ENCODE assay signal across 17 cellular contexts in the genomic region with DNA sequence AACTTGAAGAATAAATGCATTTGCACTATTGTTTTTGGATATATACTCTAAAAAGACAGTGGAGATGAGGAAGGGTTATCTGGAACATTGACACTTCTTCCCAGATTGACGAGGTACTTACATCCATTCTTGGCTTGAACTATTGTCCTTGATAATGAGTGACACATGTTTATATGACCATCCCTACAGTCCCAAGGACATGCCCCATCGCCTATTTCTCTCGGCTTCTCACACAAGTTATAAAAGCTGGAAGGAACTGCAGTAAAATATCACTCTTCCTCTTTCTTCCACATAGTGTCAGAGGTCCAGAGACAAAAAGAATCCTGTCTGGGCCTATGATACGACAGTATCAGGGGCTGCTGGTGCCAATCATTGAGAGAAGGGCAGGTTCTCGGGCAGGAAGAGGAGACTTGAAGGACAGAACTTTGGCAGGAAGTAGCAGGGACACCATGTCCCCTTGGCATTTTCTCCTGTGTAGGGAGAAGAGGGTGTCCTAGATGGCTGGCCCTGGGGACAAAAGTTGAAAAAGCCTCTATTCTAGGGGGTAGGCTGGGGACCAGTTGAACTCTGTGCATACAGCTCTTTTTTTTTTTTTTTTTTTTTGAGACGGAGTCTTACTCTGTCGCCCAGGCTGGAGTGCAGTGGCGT. TPM values are rescaled to one million over a fixed set of nuclear protein-coding genes. Genes with fewer than 3 reads are reported as not detected.
DNase-seq lines count a peak whose midpoint lies in the region; ATAC-seq, FAIRE-seq and TF ChIP-seq lines count a peak whose summit lies in the region.
"Had no signal": no experiment of that assay in that cellular context is flagged by ENCODE, and none has a peak within 500 bp of the region (broad histone marks: within the 10 kb centered on the region; RNA-seq: fewer than 3 reads in every experiment).

No MANE protein-coding gene starts in this region.

- no peak overlapping the region for H4K8ac ChIP-seq in H1 (ENCODE audit: extremely low read depth, insufficient read depth, low read length)

- H3K79me2 ChIP-seq in HepG2 (ENCODE audit: insufficient read depth, low read length) (no peaks in the 10 kb centered on the region), H1 (ENCODE audit: control insufficient read depth in 1 of 2, insufficient read depth in 2 of 2, low read length in 2 of 2) (no peaks in the 10 kb centered on the region)

- TF ChIP-seq POLR2A in HepG2 (IDR thresholded peaks at IDR 0.05; ENCODE audit: insufficient read depth in 1 of 2, low read depth in 2 of 2, low read length in 2 of 2), result no peak
- no peak for TF ChIP-seq POLR2A in H1 (IDR thresholded peaks at IDR 0.05; ENCODE audit: control extremely low read depth in 1 of 2, low read depth in 2 of 2, low read length in 2 of 2)

- no peak overlapping the region for H3K14ac ChIP-seq in H1 (ENCODE audit: insufficient read length)

- peaks cover 8% of the 10 kb centered on the region for H3K4me1 Mint-ChIP-seq in activated CD4-positive, alpha-beta memory T cell treated with anti-CD3 and anti-CD28 coated beads, Interleukin-2, amount 10 ng/mL, durations not matched to agents 7 days and 5 days

- H3K27ac ChIP-seq in liver (ENCODE audit: low read depth in 1 of 2, low read length in 2 of 2) (no peak overlapping the region), HepG2 (ENCODE audit: extremely low read length, insufficient read depth, low read length) (no peak overlapping the region), H1 (ENCODE audit: low read depth, low read length) (no peak overlapping the region)
- H3K27ac ChIP-seq: C4-2B had no signal

- H3K4ac ChIP-seq in H1 (replicated peaks; ENCODE audit: insufficient read length, low read depth, low read length), result no peak overlapping the region

- H2AK5ac ChIP-seq in H1 (ENCODE audit: low read depth, low read length), result no peak overlapping the region

- H2BK12ac ChIP-seq in H1 (ENCODE audit: low read depth, low read length), result no peak overlapping the region

- intact Hi-C loops in HepG2 (cut with micrococcal nuclease; ENCODE audit: unreplicated experiment), result loop anchor here (2.0 to 5.0 kb wide), 4 partner anchors 53 to 283 kb away; no protein-coding TSS in a partner anchor
- intact Hi-C loops in mucosa of descending colon (cut with DNase I, micrococcal nuclease), result loop anchor here in 1 of 2 donors (10.0 kb wide), 1 partner anchor 245 kb away; no protein-coding TSS in a partner anchor

- CTCF ChIA-PET in HepG2 (lab: Yijun Ruan, JAX; ENCODE audit: low intra/inter-chr PET ratio, low total read pairs) (no interaction called here), H1 (lab: Charles Lee; ENCODE audit: partially characterized antibody) (interaction anchor here (0.8 to 3.8 kb wide), 10 partner anchors 9 to 283 kb away, joined by 3 to 27 read pairs (median 8); no protein-coding TSS in a partner anchor)
- CTCF ChIA-PET in activated CD4-positive, alpha-beta memory T cell treated with anti-CD3 and anti-CD28 coated beads, Interleukin-2, amount 10 ng/mL, durations not matched to agents 7 days and 5 days (lab: Charles Lee), result interaction anchor here (1.5 to 5.4 kb wide), 5 partner anchors 99 to 283 kb away, joined by 3 to 45 read pairs (median 12); no protein-coding TSS in a partner anchor

- H3K36me3 ChIP-seq in liver (ENCODE audit: control insufficient read depth in 4 of 4, insufficient read depth in 3 of 4, low read depth in 1 of 4, low read length in 3 of 4), result no peaks in the 10 kb centered on the region
- no peaks in the 10 kb centered on the region for H3K36me3 ChIP-seq in HepG2 (replicated peaks in 1 of 2; ENCODE audit: control insufficient read depth in 1 of 2, insufficient read depth in 2 of 2, low read length in 2 of 2)
- no peaks in the 10 kb centered on the region for H3K36me3 ChIP-seq in H1 (ENCODE audit: control insufficient read depth in 2 of 4, insufficient read depth in 4 of 4, low read length in 3 of 4)
- H3K36me3 ChIP-seq in mucosa of descending colon (ENCODE audit: low read depth), result no peaks in the 10 kb centered on the region
- H3K36me3 ChIP-seq: BE2C had no signal

- H3K9me3 Mint-ChIP-seq in activated CD4-positive, alpha-beta memory T cell treated with anti-CD3 and anti-CD28 coated beads, Interleukin-2, amount 10 ng/mL, durations not matched to agents 7 days and 5 days, result no peaks in the 10 kb centered on the region
- H3K9me3 Mint-ChIP-seq: CD4-positive, alpha-beta memory T cell; GM23338; H9 had no signal

- H3K23ac ChIP-seq in H1 (ENCODE audit: insufficient read length), result no peak overlapping the region

- no peak overlapping the region for H4K91ac ChIP-seq in H1 (replicated peaks; ENCODE audit: insufficient read length, low read length)

- no peaks in the 10 kb centered on the region for H3K9me3 ChIP-seq in liver (ENCODE audit: control insufficient read depth in 4 of 4, low read length in 3 of 4)
- H3K9me3 ChIP-seq in HepG2 (ENCODE audit: low read length), result no peaks in the 10 kb centered on the region
- H3K9me3 ChIP-seq in H1 (ENCODE audit: insufficient read depth in 2 of 2, low read depth in 1 of 2, low read length in 1 of 2), result no peaks in the 10 kb centered on the region
- H3K9me3 ChIP-seq in mucosa of descending colon, result no peaks in the 10 kb centered on the region
- H3K9me3 ChIP-seq: BE2C had no signal

- H2BK5ac ChIP-seq in H1 (ENCODE audit: low read depth, low read length), result no peak overlapping the region

- no peak overlapping the region for H3K56ac ChIP-seq in H1 (replicated peaks; ENCODE audit: insufficient read length, low read depth, low read length)

- no peaks in the 10 kb centered on the region for H3K36me3 Mint-ChIP-seq in activated CD4-positive, alpha-beta memory T cell treated with anti-CD3 and anti-CD28 coated beads, Interleukin-2, amount 10 ng/mL, durations not matched to agents 7 days and 5 days (ENCODE audit: low read depth)
- H3K36me3 Mint-ChIP-seq: CD4-positive, alpha-beta memory T cell had no signal

- H3K27ac Mint-ChIP-seq in activated CD4-positive, alpha-beta memory T cell treated with anti-CD3 and anti-CD28 coated beads, Interleukin-2, amount 10 ng/mL, durations not matched to agents 7 days and 5 days, result no peak overlapping the region
- H3K27ac Mint-ChIP-seq: CD4-positive, alpha-beta memory T cell; GM23338 had no signal

- H4K20me1 ChIP-seq in HepG2 (ENCODE audit: insufficient read depth, low read length) (no peaks in the 10 kb centered on the region), H1 (replicated peaks in 1 of 2; ENCODE audit: control insufficient read depth in 1 of 2, insufficient read depth in 2 of 2, low read length in 2 of 2) (no peaks in the 10 kb centered on the region)

- H3K9ac ChIP-seq in liver (ENCODE audit: low read depth in 1 of 2, low read length in 2 of 2) (no peak overlapping the region), HepG2 (ENCODE audit: insufficient read depth, low read depth, low read length) (no peak overlapping the region), H1 (replicated peaks in 1 of 4; ENCODE audit: extremely low read depth in 1 of 4, low read depth in 3 of 4, low read length in 3 of 4) (no peak overlapping the region)

- H3K18ac ChIP-seq in H1 (ENCODE audit: extremely low read depth, low read length), result no peak overlapping the region

- H4K5ac ChIP-seq in H1 (ENCODE audit: insufficient read length, low read depth, low read length), result no peak overlapping the region

- no peak overlapping the region for H2BK120ac ChIP-seq in H1 (replicated peaks; ENCODE audit: low read depth, low read length)

- DNase-seq in HepG2 (ENCODE audit: low spot score), result no peak
- DNase-seq in H1 (ENCODE audit: low read depth in 1 of 2, low spot score in 2 of 2), result no peak
- no peak for DNase-seq in mucosa of descending colon
- no peak for DNase-seq in activated CD4-positive, alpha-beta memory T cell treated with anti-CD3 and anti-CD28 coated beads, Interleukin-2, amount 10 ng/mL, durations not matched to agents 7 days and 5 days
- no peak for DNase-seq in NCI-H524 treated with DMSO at 0.1 percent for 48 hours (lab: John Stamatoyannopoulos, UW)
- DNase-seq: BE2C; CD4-positive, alpha-beta memory T cell; DMS79; H9 had no signal

- H3K4me2 ChIP-seq in HepG2 (ENCODE audit: low read depth, low read length) (no peak overlapping the region), H1 (ENCODE audit: insufficient read depth in 1 of 2, low read depth in 2 of 2, low read length in 2 of 2) (no peak overlapping the region)
- H3K4me2 ChIP-seq: GM23338 had no signal

- in situ Hi-C loops in HepG2 (cut with HindIII; ENCODE audit: extremely low pct_ligation_motif_present, low pct_unique_long_range_greater_than_20kb), result loop anchor here (10.0 kb wide), 1 partner anchor 245 kb away; no protein-coding TSS in a partner anchor

- peaks cover 12% of the 10 kb centered on the region for H3K27me3 Mint-ChIP-seq in activated CD4-positive, alpha-beta memory T cell treated with anti-CD3 and anti-CD28 coated beads, Interleukin-2, amount 10 ng/mL, durations not matched to agents 7 days and 5 days

- TF ChIP-seq EP300 in HepG2 (IDR thresholded peaks at IDR 0.05; ENCODE audit: low read depth in 2 of 2, low read length in 2 of 2) (no peak), HepG2 (CRISPR knock-in tag; IDR thresholded peaks at IDR 0.05; ENCODE audit: borderline replicate concordance) (no peak), H1 (IDR thresholded peaks at IDR 0.05; ENCODE audit: borderline replicate concordance in 1 of 2, low read depth in 2 of 2, low read length in 2 of 2) (no peak)

- no peak for ATAC-seq in HepG2
- peak; percentile 56 for ATAC-seq in mucosa of descending colon
- ATAC-seq in HG02870 (IDR thresholded peaks at IDR 0.05; ENCODE audit: unreplicated experiment), result no peak
- ATAC-seq: GM12878, GM23338 had no signal

- H3K4me3 ChIP-seq in liver (ENCODE audit: low read depth in 1 of 3, low read length in 3 of 3) (no peak overlapping the region), HepG2 (replicated peaks in 1 of 3; ENCODE audit: insufficient read depth in 1 of 3, low read depth in 2 of 3, low read length in 3 of 3) (no peak overlapping the region), H1 (ENCODE audit: extremely low read depth in 1 of 4, insufficient read depth in 2 of 4, low read depth in 3 of 4, low read length in 4 of 4) (no peak overlapping the region), mucosa of descending colon (no peak overlapping the region)
- H3K4me3 ChIP-seq: GM12878, GM23338 had no signal

- H2AFZ ChIP-seq in HepG2 (ENCODE audit: low read length) (no peak overlapping the region), H1 (ENCODE audit: low read length) (no peak overlapping the region)
- H2AFZ ChIP-seq: GM23338 had no signal

- POLR2A ChIA-PET in HepG2 (lab: Yijun Ruan, JAX), result interaction anchor here (2.9 kb wide), 1 partner anchor 12 kb away, joined by 14 read pairs; no protein-coding TSS in a partner anchor
- POLR2A ChIA-PET in H1 (lab: Charles Lee; ENCODE audit: partially characterized antibody), result interaction anchor here (0.9 to 1.4 kb wide), 4 partner anchors 10 to 1009 kb away, joined by 3 read pairs; a partner anchor contains a TSS
- POLR2A ChIA-PET in activated CD4-positive, alpha-beta memory T cell treated with anti-CD3 and anti-CD28 coated beads, Interleukin-2, amount 10 ng/mL, durations not matched to agents 7 days and 5 days (lab: Charles Lee), result no interaction called here

- H3K23me2 ChIP-seq in H1 (ENCODE audit: low read depth, low read length), result peaks cover 1% of the 10 kb centered on the region

- 76% methylated on average over 8 of the region's 8 CpGs for WGBS in liver
- 76% methylated on average over 8 of the region's 8 CpGs for WGBS in HepG2 (ENCODE audit: low lambda C conversion rate)
- WGBS in H1 (ENCODE audit: extremely low coverage in 1 of 2, insufficient coverage in 1 of 2, insufficient read length in 1 of 2, insufficient replicate concordance in 2 of 2, low coverage in 1 of 2, low lambda C conversion rate in 2 of 2, missing lambda C conversion rate in 1 of 2), 2 experiments, result 94% methylated on average over 5 of the region's 8 CpGs; no CpG with 5 or more reads in 1 of the 2 experiments

- BruUV-seq in HepG2 (replicated peaks; lab: Mats Ljungman, UMichigan), result no TSS peak

- TF ChIP-seq CTCF in liver (IDR thresholded peaks at IDR 0.05; ENCODE audit: low read depth, low read length, missing input control) (no peak), HepG2 (CRISPR knock-in tag; IDR thresholded peaks at IDR 0.05) (no peak), H1 (IDR thresholded peaks at IDR 0.05; ENCODE audit: control extremely low read depth in 1 of 3, insufficient read depth in 1 of 3, low read depth in 1 of 3, low read length in 3 of 3) (no peak), mucosa of descending colon (IDR thresholded peaks at IDR 0.05) (no peak)

- H3K4me1 ChIP-seq in liver (ENCODE audit: control insufficient read depth in 4 of 4, insufficient read depth in 4 of 4, low read length in 3 of 4) (peaks cover 0 to 10% (median 5%) of the 10 kb centered on the region in 4 donors), HepG2 (ENCODE audit: insufficient read depth, low read length) (peaks cover 55% of the 10 kb centered on the region), H1 (replicated peaks in 1 of 4; ENCODE audit: control insufficient read depth in 3 of 4, insufficient read depth in 4 of 4, low read length in 3 of 4) (peaks cover 0 to 9% (median 6%) of the 10 kb centered on the region in 4 experiments; a peak in 4 of 7 replicates), mucosa of descending colon (ENCODE audit: low read depth) (peaks cover 7% of the 10 kb centered on the region)
- H3K4me1 ChIP-seq: BE2C had no signal

- H3K4me3 Mint-ChIP-seq in activated CD4-positive, alpha-beta memory T cell treated with anti-CD3 and anti-CD28 coated beads, Interleukin-2, amount 10 ng/mL, durations not matched to agents 7 days and 5 days, result no peak overlapping the region
- H3K4me3 Mint-ChIP-seq: CD4-positive, alpha-beta memory T cell; GM23338; H9 had no signal

- H2BK15ac ChIP-seq in H1 (ENCODE audit: low read length), result 0 out of 2 replicates have a peak overlapping the region, but pooled peaks have one; percentile 29

- no peaks in the 10 kb centered on the region for H3K79me1 ChIP-seq in H1 (ENCODE audit: low read depth, low read length)

- FAIRE-seq in HepG2 (lab: Jason Lieb, UNC) (no peak), H1 (lab: Jason Lieb, UNC) (no peak)
- FAIRE-seq: A204.1, GM12878, GM18507, HTR-8/SVneo had no signal

- H3K27me3 ChIP-seq in liver (ENCODE audit: control insufficient read depth in 4 of 4, insufficient read depth in 4 of 4, low read length in 3 of 4) (no peaks in the 10 kb centered on the region), HepG2 (ENCODE audit: control insufficient read depth in 1 of 2, insufficient read depth in 2 of 2, low read length in 2 of 2) (no peaks in the 10 kb centered on the region; a peak in 1 of 5 replicates), H1 (replicated peaks in 1 of 4; ENCODE audit: control insufficient read depth in 3 of 4, extremely low read depth in 1 of 4, insufficient read depth in 3 of 4, low read length in 3 of 4) (no peaks in the 10 kb centered on the region)
- H3K27me3 ChIP-seq: BE2C had no signal

- TF ChIP-seq RAD21 in liver (IDR thresholded peaks at IDR 0.05) (no peak), HepG2 (CRISPR knock-in tag; IDR thresholded peaks at IDR 0.05) (no peak), H1 (IDR thresholded peaks at IDR 0.05 in 1 of 2, conservative IDR thresholded peaks at IDR 0.05 in 1 of 2; ENCODE audit: low read depth in 2 of 2, low read length in 2 of 2) (no peak)

- H2BK20ac ChIP-seq in H1 (ENCODE audit: low read length), result 0 out of 2 replicates have a peak overlapping the region, but pooled peaks have one; percentile 1

RNA-seq across cellular contexts. Expression of a gene that starts 5.8 kb away (rescaled TPM):
- total RNA-seq in liver, result 1 to 10 TPM; 4.0 to 8.9 TPM
- 1 to 10 TPM; 3.3 to 4.9 TPM for polyA plus RNA-seq in liver
- total RNA-seq in HepG2 (2016; rRNA removed; fragmentation: Illumina TruSeq; extraction: Trizol), result 25.8 and 32.4 TPM in 2 replicates
- 7.2 and 8.8 TPM in 2 replicates for total RNA-seq in HepG2 (2016; cell fraction: cytosol; rRNA removed; fragmentation: Illumina TruSeq; extraction: Trizol; ENCODE audit: low read depth)
- total RNA-seq in HepG2 (2016; cell fraction: insoluble cytoplasmic fraction; rRNA removed; fragmentation: Illumina TruSeq; extraction: Trizol), result 24.2 and 25.8 TPM in 2 replicates
- total RNA-seq in HepG2 (2016; cell fraction: membrane; rRNA removed; fragmentation: Illumina TruSeq; extraction: Trizol), result 31.6 and 31.8 TPM in 2 replicates
- total RNA-seq in HepG2 (2016; cell fraction: nucleus; rRNA removed; fragmentation: Illumina TruSeq; extraction: Trizol), result 23.4 and 24.3 TPM in 2 replicates
- 14.7 and 15.5 TPM in 2 replicates for polyA plus RNA-seq in HepG2 (2011; rRNA removed)
- polyA plus RNA-seq in HepG2 (2011; cell fraction: cytosol; rRNA removed), result 11.3 and 13.8 TPM in 2 replicates
- polyA plus RNA-seq in HepG2 (2011; cell fraction: nucleus; rRNA removed), result 13.3 and 13.6 TPM in 2 replicates
- 21.4 and 30.0 TPM in 2 replicates for polyA plus RNA-seq in HepG2 (2012)
- 8.1 and 10.3 TPM in 2 replicates for polyA plus RNA-seq in HepG2 (2016; cell fraction: cytosol; fragmentation: Illumina TruSeq; extraction: Trizol; ENCODE audit: low read depth)
- 31.8 and 42.4 TPM in 2 replicates for polyA plus RNA-seq in HepG2 (2016; cell fraction: insoluble cytoplasmic fraction; fragmentation: Illumina TruSeq; extraction: Trizol; ENCODE audit: low read depth)
- 27.2 and 29.8 TPM in 2 replicates for polyA plus RNA-seq in HepG2 (2016; cell fraction: membrane; fragmentation: Illumina TruSeq; extraction: Trizol; ENCODE audit: low read depth)
- 28.1 and 31.7 TPM in 2 replicates for polyA plus RNA-seq in HepG2 (2016; cell fraction: nucleus; fragmentation: Illumina TruSeq; extraction: Trizol; ENCODE audit: insufficient read depth, low read depth)
- 12.7 and 15.8 TPM in 2 replicates for polyA minus RNA-seq in HepG2 (2011; rRNA and poly(A)+ RNA removed; ENCODE audit: low replicate concordance)
- 12.3 and 13.9 TPM in 2 replicates for polyA minus RNA-seq in HepG2 (2011; cell fraction: cytosol; rRNA and poly(A)+ RNA removed)
- polyA minus RNA-seq in HepG2 (2011; cell fraction: nucleus; rRNA and poly(A)+ RNA removed), result 26.8 and 35.3 TPM in 2 replicates
- total RNA-seq in H1 (2021; fragmentation: NEBNext Ultra II Directional; extraction: Animal tissue kit (Norgen Biotek cat#: 25700)), result 26.4 and 28.0 TPM in 2 replicates
- 8.3 and 9.2 TPM in 2 replicates for polyA plus RNA-seq in H1 (2011; rRNA removed)
- polyA plus RNA-seq in H1 (2011; cell fraction: cytosol; rRNA removed), result 9.1 TPM
- 17.4 TPM for polyA plus RNA-seq in H1 (2011; cell fraction: nucleus; rRNA removed)
- polyA plus RNA-seq in H1 (2012, experiment 1 of 2), result 15.3 to 18.2 TPM (median 16.6 TPM) in 4 replicates
- 11.8 TPM for polyA plus RNA-seq in H1 (2012, experiment 2 of 2)
- 11.0 TPM for polyA plus RNA-seq in H1 (2013, experiment 1 of 2)
- polyA plus RNA-seq in H1 (2013, experiment 2 of 2), result 9.9 TPM
- polyA minus RNA-seq in H1 (2011; rRNA and poly(A)+ RNA removed), result 13.6 and 21.1 TPM in 2 replicates
- 15.0 TPM for polyA minus RNA-seq in H1 (2011; cell fraction: cytosol; rRNA and poly(A)+ RNA removed)
- polyA minus RNA-seq in H1 (2011; cell fraction: nucleus; rRNA and poly(A)+ RNA removed), result 27.9 TPM
- 10 to 100 TPM in 2 of 3 donors, 1 to 10 TPM in 1; 8.1 to 13.0 (median 11.6) TPM for total RNA-seq in mucosa of descending colon
- 1 to 10 TPM; 2.7 to 2.8 TPM for total RNA-seq in activated CD4-positive, alpha-beta memory T cell treated with anti-CD3 and anti-CD28 coated beads, Interleukin-2, amount 10 ng/mL, durations not matched to agents 7 days and 5 days
- polyA plus RNA-seq: CD4-positive, alpha-beta memory T cell had no signal
